ENCODE assay signal across 10 cellular contexts in the genomic region with DNA sequence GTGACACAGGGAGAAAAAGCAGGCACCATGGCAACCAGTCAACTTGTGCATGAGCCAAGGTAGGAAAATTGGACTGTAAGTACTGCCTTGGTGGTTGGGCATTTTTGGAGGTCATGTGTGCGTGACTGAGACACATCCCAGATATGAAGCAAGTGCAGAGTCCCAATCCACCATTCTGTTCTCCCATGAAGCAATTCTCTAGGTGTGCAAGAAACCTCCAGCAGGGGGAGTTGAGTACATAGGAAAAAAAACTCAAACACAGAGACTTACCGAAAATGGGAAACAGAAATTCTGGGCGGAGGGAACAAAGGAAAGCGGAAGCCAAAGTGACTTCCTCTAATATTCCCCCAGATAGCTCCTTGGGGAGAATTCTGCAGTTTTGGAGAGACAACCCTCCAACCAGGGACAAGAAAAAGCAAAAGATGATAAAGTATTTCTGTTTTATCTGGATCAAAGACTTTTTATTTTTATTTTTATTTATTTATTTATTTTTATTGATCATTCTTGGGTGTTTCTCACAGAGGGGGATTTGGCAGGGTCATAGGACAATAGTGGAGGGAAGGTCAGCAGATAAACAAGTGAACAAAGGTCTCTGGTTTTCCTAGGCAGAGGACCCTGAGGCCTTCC.
A peak's percentile ranks its signal among the peaks of the same experiment; 100 is the strongest.
DNase-seq lines count a peak whose midpoint lies in the region; ATAC-seq and TF ChIP-seq lines count a peak whose summit lies in the region.
"Had no signal": no experiment of that assay in that cellular context is flagged by ENCODE, and none has a peak within 500 bp of the region (broad histone marks: within the 10 kb centered on the region; RNA-seq: fewer than 3 reads in every experiment).

No MANE protein-coding gene starts in this region.

- peak; percentile 78 for TF ChIP-seq CTCF in KMS-11 (conservative IDR thresholded peaks at IDR 0.05; ENCODE audit: low read depth, low read length)
- peak; percentile 76 for TF ChIP-seq CTCF in chondrocyte (IDR thresholded peaks at IDR 0.05)
- peak; percentile 28 for TF ChIP-seq CTCF in lung (IDR thresholded peaks at IDR 0.05; ENCODE audit: control extremely low read depth, extremely low read depth)
- peak; percentile 66 for TF ChIP-seq CTCF in type B pancreatic cell (conservative IDR thresholded peaks at IDR 0.05)

- DNase-seq in GF-D8 (lab: John Stamatoyannopoulos, UW) = peak; percentile 58
- peak; percentile 27 for DNase-seq in T-helper 9 cell
- no peak for DNase-seq in chondrocyte (ENCODE audit: low spot score)
- peak; percentile 45 for DNase-seq in lung (ENCODE audit: low spot score)
- no peak for DNase-seq in type B pancreatic cell (ENCODE audit: extremely low spot score, unreplicated experiment)

- ATAC-seq in lung (ENCODE audit: insufficient read depth, low FRiP score) = peak; percentile 66
- no peak for ATAC-seq in HG02759 (IDR thresholded peaks at IDR 0.05; ENCODE audit: unreplicated experiment)
- no peak for ATAC-seq in HG02970 (IDR thresholded peaks at IDR 0.05; ENCODE audit: low FRiP score, unreplicated experiment)

- peak overlapping the region; percentile 17 for H3K4me2 ChIP-seq in KMS-11

- no peaks in the 10 kb centered on the region for H3K4me1 Mint-ChIP-seq in chondrocyte (ENCODE audit: low read depth)
- no peaks in the 10 kb centered on the region for H3K4me1 Mint-ChIP-seq in type B pancreatic cell (ENCODE audit: unreplicated experiment)
- H3K4me1 Mint-ChIP-seq: brain had no signal

- WGBS in lung, 2 donors = 21 to 47% methylated on average over 4 of the region's 4 CpGs

- peak overlapping the region; percentile 67 for H2AFZ ChIP-seq in KMS-11 (ENCODE audit: low read depth)

- no peak overlapping the region for H3K4me3 Mint-ChIP-seq in chondrocyte (ENCODE audit: unreplicated experiment)
- no peak overlapping the region for H3K4me3 Mint-ChIP-seq in type B pancreatic cell
- H3K4me3 Mint-ChIP-seq: brain had no signal

- H3K9me3 Mint-ChIP-seq in chondrocyte (ENCODE audit: low read depth) = peaks cover 11% of the 10 kb centered on the region
- H3K9me3 Mint-ChIP-seq in type B pancreatic cell = no peaks in the 10 kb centered on the region

- H3K36me3 ChIP-seq in KMS-11 (ENCODE audit: insufficient read depth) (no peaks in the 10 kb centered on the region), lung (ENCODE audit: control insufficient read depth in 2 of 2, insufficient read depth in 2 of 2, low read length in 2 of 2) (no peaks in the 10 kb centered on the region)
- H3K36me3 ChIP-seq: uterus had no signal

- H3K27me3 ChIP-seq in KMS-11 (ENCODE audit: insufficient read depth, low read depth) (no peaks in the 10 kb centered on the region), lung (ENCODE audit: control insufficient read depth, insufficient read depth) (no peaks in the 10 kb centered on the region)
- H3K27me3 ChIP-seq: uterus had no signal

- H3K9ac ChIP-seq in KMS-11 = no peak overlapping the region

- H3K27ac Mint-ChIP-seq in chondrocyte (ENCODE audit: unreplicated experiment) (no peak overlapping the region), type B pancreatic cell (no peak overlapping the region)
- H3K27ac Mint-ChIP-seq: brain had no signal

- H3K27ac ChIP-seq in KMS-11 (no peak overlapping the region), lung (ENCODE audit: low read depth in 1 of 2, low read length in 1 of 2) (no peak overlapping the region)
- H3K27ac ChIP-seq: uterus had no signal

- peaks cover 21% of the 10 kb centered on the region for H3K27me3 Mint-ChIP-seq in chondrocyte (ENCODE audit: low read depth)
- H3K27me3 Mint-ChIP-seq in type B pancreatic cell = peaks cover 32% of the 10 kb centered on the region

- H3K36me3 Mint-ChIP-seq in chondrocyte (ENCODE audit: low read depth) = no peaks in the 10 kb centered on the region
- peaks cover 5% of the 10 kb centered on the region for H3K36me3 Mint-ChIP-seq in type B pancreatic cell
- H3K36me3 Mint-ChIP-seq: brain had no signal

- H3K4me3 ChIP-seq in KMS-11 (IDR thresholded peaks at IDR 0.05; ENCODE audit: insufficient read depth, low read depth, low read length) (no peak overlapping the region), lung (no peak overlapping the region)
- H3K4me3 ChIP-seq: uterus had no signal

- H3K79me2 ChIP-seq in KMS-11 (ENCODE audit: insufficient read depth, low read depth) = no peaks in the 10 kb centered on the region

- H3K4me1 ChIP-seq in KMS-11 (ENCODE audit: low read depth, poor library complexity, severe bottlenecking) (no peaks in the 10 kb centered on the region), lung (ENCODE audit: control insufficient read depth in 2 of 2, insufficient read depth in 2 of 2, low read length in 2 of 2) (peaks cover 0 to 2% of the 10 kb centered on the region in 2 donors)
- H3K4me1 ChIP-seq: uterus had no signal

- H4K20me1 ChIP-seq in KMS-11 (ENCODE audit: insufficient read depth) = no peaks in the 10 kb centered on the region

- no peaks in the 10 kb centered on the region for H3K9me3 ChIP-seq in lung (ENCODE audit: control insufficient read depth in 2 of 2, insufficient read depth in 1 of 2, low read length in 1 of 2)
- H3K9me3 ChIP-seq: uterus had no signal

Comparison
In these comparisons a context has a peak if more than half of its experiments do, and no peak if none do; other contexts are left out.
1. DNase-seq: peak in GF-D8 (single experiment), T-helper 9 cell (single experiment) and lung (single experiment); none in chondrocyte (single experiment) and type B pancreatic cell (single experiment).
2. CTCF ChIP-seq: peak in every context shown above with its lines; median percentile 78 in KMS-11; 76 in chondrocyte; 66 in type B pancreatic cell; 28 in lung.